ENCODE assay signal across 1 cellular context in the genomic region with DNA sequence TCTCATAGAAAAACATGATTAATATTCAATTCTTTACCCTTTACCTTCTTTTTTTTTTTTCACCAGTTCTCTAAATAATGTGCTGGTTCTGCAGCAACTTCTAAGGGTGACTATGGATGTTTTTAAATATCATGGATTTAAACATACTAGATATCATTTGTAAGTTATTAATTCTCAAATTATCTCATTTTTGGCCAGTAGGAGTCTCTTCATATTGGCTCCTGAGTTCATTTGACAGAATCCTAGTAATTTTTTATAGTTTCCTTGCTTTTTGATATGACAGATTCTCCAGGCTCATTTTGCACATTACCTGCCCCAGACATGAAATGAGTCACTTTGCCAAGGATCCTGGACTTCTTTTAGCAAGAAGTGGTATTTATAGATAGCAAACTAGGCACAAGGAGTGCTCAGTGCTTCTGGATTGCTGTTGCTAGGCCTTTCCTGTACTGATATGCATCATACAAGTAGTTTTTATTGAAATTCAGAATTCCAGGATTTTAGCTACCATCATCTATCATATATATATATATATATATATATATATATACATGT.
TF ChIP-seq lines count a peak whose summit lies in the region.

No MANE protein-coding gene starts in this region.

TF ChIP-seq in liver, 16 proteins besides CTCF, POLR2A, EP300 and RAD21 (continued from another document):
- TF ChIP-seq, protein P1, sequence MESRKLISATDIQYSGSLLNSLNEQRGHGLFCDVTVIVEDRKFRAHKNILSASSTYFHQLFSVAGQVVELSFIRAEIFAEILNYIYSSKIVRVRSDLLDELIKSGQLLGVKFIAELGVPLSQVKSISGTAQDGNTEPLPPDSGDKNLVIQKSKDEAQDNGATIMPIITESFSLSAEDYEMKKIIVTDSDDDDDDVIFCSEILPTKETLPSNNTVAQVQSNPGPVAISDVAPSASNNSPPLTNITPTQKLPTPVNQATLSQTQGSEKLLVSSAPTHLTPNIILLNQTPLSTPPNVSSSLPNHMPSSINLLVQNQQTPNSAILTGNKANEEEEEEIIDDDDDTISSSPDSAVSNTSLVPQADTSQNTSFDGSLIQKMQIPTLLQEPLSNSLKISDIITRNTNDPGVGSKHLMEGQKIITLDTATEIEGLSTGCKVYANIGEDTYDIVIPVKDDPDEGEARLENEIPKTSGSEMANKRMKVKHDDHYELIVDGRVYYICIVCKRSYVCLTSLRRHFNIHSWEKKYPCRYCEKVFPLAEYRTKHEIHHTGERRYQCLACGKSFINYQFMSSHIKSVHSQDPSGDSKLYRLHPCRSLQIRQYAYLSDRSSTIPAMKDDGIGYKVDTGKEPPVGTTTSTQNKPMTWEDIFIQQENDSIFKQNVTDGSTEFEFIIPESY (IDR thresholded peaks at IDR 0.05), result no peak
- TF ChIP-seq GABPA (IDR thresholded peaks at IDR 0.05 in 1 of 2, conservative IDR thresholded peaks at IDR 0.05 in 1 of 2), result no peak
- TF ChIP-seq EGR1 (IDR thresholded peaks at IDR 0.05; ENCODE audit: low read depth in 2 of 2), result no peak
- no peak for TF ChIP-seq FOXA2 (IDR thresholded peaks at IDR 0.05)
- TF ChIP-seq, protein P2, sequence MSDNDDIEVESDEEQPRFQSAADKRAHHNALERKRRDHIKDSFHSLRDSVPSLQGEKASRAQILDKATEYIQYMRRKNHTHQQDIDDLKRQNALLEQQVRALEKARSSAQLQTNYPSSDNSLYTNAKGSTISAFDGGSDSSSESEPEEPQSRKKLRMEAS (IDR thresholded peaks at IDR 0.05), result no peak
- no peak for TF ChIP-seq NR2F2 (IDR thresholded peaks at IDR 0.05)
- TF ChIP-seq YY1 (IDR thresholded peaks at IDR 0.05), result no peak
- no peak for TF ChIP-seq JUND (IDR thresholded peaks at IDR 0.05)
- no peak for TF ChIP-seq FOXA1 (IDR thresholded peaks at IDR 0.05)
- TF ChIP-seq HNF4G (IDR thresholded peaks at IDR 0.05), result no peak
- TF ChIP-seq, protein P3, sequence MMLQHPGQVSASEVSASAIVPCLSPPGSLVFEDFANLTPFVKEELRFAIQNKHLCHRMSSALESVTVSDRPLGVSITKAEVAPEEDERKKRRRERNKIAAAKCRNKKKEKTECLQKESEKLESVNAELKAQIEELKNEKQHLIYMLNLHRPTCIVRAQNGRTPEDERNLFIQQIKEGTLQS (IDR thresholded peaks at IDR 0.05), result no peak
